11 cellular contexts compared by ENCODE assay signal in the genomic region with DNA sequence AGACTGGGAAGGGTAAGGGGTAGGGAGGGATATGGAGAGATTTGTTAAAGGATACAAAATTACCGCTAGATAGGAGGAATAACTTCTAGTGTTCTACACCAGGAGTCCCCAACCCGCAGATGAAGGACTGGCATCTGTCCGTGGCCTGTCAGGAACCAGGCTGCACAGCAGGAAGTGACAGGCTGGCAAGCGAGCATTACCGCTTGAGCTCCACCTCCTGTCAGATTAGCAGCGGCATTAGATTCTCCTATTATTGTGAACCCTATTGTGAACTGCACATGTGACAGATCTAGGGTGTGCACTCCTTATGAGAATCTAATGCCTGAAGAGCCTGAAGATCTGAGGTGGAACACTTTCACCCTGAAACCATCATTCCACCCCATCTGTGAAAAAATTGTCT. TPM values are rescaled to one million over a fixed set of nuclear protein-coding genes. Genes with fewer than 3 reads are reported as not detected.
DNase-seq lines count a peak whose midpoint lies in the region; ATAC-seq and TF ChIP-seq lines count a peak whose summit lies in the region.
"Had no signal": no experiment of that assay in that cellular context is flagged by ENCODE, and none has a peak within 500 bp of the region (broad histone marks: within the 10 kb centered on the region; RNA-seq: fewer than 3 reads in every experiment).

No MANE protein-coding gene starts in this region.

- H3K36me3 Mint-ChIP-seq in Calu3 (ENCODE audit: insufficient read depth, unreplicated experiment) = no peaks in the 10 kb centered on the region
- H3K36me3 Mint-ChIP-seq in glutamatergic neuron (ENCODE audit: unreplicated experiment) = no peaks in the 10 kb centered on the region

- H3K27ac ChIP-seq in caudate nucleus (ENCODE audit: low read depth, low read length) (no peak overlapping the region), tibial artery (no peak overlapping the region)
- H3K27ac ChIP-seq: breast epithelium had no signal

- BruUV-seq in Calu3 (replicated peaks; lab: Mats Ljungman, UMichigan) = no TSS peak

- no peaks in the 10 kb centered on the region for H3K27me3 Mint-ChIP-seq in Calu3 (ENCODE audit: unreplicated experiment)
- H3K27me3 Mint-ChIP-seq in glutamatergic neuron (ENCODE audit: unreplicated experiment) = peaks cover 4% of the 10 kb centered on the region

- TF ChIP-seq CTCF in Calu3 (IDR thresholded peaks at IDR 0.05; ENCODE audit: unreplicated experiment) = no peak
- no peak for TF ChIP-seq CTCF in glutamatergic neuron (IDR thresholded peaks at IDR 0.05; ENCODE audit: partially characterized antibody, unreplicated experiment)
- no peak for TF ChIP-seq CTCF in tibial artery (IDR thresholded peaks at IDR 0.05)

- H3K27ac Mint-ChIP-seq in Calu3 (ENCODE audit: unreplicated experiment) (no peak overlapping the region), glutamatergic neuron (ENCODE audit: unreplicated experiment) (no peak overlapping the region)

- H3K4me3 Mint-ChIP-seq in Calu3 (ENCODE audit: low read depth, unreplicated experiment) = no peak overlapping the region
- H3K4me3 Mint-ChIP-seq in glutamatergic neuron (ENCODE audit: unreplicated experiment) = no peak overlapping the region

- ATAC-seq in HG02610 (IDR thresholded peaks at IDR 0.05; ENCODE audit: unreplicated experiment) = peak; percentile 45
- no peak for ATAC-seq in GM18498 (IDR thresholded peaks at IDR 0.05; ENCODE audit: unreplicated experiment)

- H3K9me3 Mint-ChIP-seq in Calu3 (ENCODE audit: low read depth, unreplicated experiment) (no peaks in the 10 kb centered on the region), glutamatergic neuron (ENCODE audit: unreplicated experiment) (no peaks in the 10 kb centered on the region)

- H3K4me1 ChIP-seq in tibial artery = no peaks in the 10 kb centered on the region
- H3K4me1 ChIP-seq: breast epithelium had no signal

- H3K4me1 Mint-ChIP-seq in Calu3 (ENCODE audit: low read depth, unreplicated experiment) = no peaks in the 10 kb centered on the region
- H3K4me1 Mint-ChIP-seq in glutamatergic neuron (ENCODE audit: low read depth, unreplicated experiment) = no peaks in the 10 kb centered on the region

- intact Hi-C loops in Calu3 (cut with micrococcal nuclease; ENCODE audit: unreplicated experiment) (no loop called here), tibial artery (cut with DNase I; ENCODE audit: low total_unique reads) (no loop called here)

- no peaks in the 10 kb centered on the region for H3K27me3 ChIP-seq in tibial artery
- H3K27me3 ChIP-seq: breast epithelium had no signal

- no peaks in the 10 kb centered on the region for H3K9me3 ChIP-seq in tibial artery
- H3K9me3 ChIP-seq: breast epithelium had no signal

- no peaks in the 10 kb centered on the region for H3K36me3 ChIP-seq in tibial artery
- H3K36me3 ChIP-seq: breast epithelium had no signal

- DNase-seq in Calu3 (peak; percentile 21), UCSD-AML1 (lab: John Stamatoyannopoulos, UW; ENCODE audit: unreplicated experiment) (peak; percentile 21), glutamatergic neuron (peak; percentile 23), caudate nucleus (lab: John Stamatoyannopoulos, UW) (no peak), tibial artery (no peak), MV-4-11 (lab: John Stamatoyannopoulos, UW) (no peak)
- DNase-seq: mesenchymal stem cell; stimulated activated naive CD4-positive, alpha-beta T cell treated with Interleukin-2 at 50 U/mL for 16 hours had no signal

- H3K4me3 ChIP-seq in tibial artery = no peak overlapping the region
- H3K4me3 ChIP-seq: breast epithelium had no signal

- CTCF ChIA-PET in Calu3 (lab: Charles Lee) = no interaction called here

RNA-seq across cellular contexts. Expression of a gene that starts 27.9 kb away (rescaled TPM):
- total RNA-seq in Calu3 (2022) (11.7 and 12.4 TPM in 2 replicates), glutamatergic neuron (ENCODE audit: unreplicated experiment) (49.8 TPM)

RNA-seq across cellular contexts. Expression of a gene that starts 53.7 kb away (rescaled TPM):
- total RNA-seq in Calu3 (2022) (not detected in 2 replicates), glutamatergic neuron (ENCODE audit: unreplicated experiment) (0.66 TPM)

Comparison
In these comparisons a context has a peak if more than half of its experiments do, and no peak if none do; other contexts are left out.
1. DNase-seq: peak in Calu3 (single experiment), UCSD-AML1 (single experiment) and glutamatergic neuron (single experiment); none in caudate nucleus (0 of 61), tibial artery (0 of 2) and MV-4-11 (single experiment).